In the genomic region with DNA sequence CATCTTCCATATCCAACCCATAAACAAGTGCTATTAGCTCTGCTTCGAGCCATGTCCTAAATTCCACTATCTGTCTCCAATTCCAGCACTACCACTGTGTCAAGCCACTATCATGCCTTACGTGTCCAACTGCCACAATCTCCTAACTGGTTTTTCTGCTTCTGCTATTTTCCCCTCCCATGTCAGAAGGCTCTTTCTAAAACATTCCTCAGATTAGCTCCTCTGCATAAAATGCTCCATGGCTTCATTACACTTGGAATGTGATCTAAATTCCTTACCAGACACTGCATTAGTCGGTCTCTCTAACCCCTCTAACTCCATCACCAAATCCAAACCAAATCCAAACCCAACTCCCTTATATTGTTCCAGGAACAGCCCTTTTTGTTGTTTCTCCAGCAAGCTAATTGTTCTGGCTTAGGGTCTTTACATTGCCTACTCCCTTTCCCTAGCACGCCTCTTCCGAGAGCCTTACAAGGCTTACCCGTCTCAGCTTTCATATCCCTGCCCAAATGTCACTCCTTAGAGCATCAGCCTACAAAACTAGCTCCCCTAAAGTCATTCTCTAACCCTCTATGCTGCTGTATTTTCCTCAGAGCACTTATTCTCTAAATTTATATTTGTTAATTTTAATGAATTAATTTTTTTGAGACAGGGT, we compare ENCODE assay signal across 14 cellular contexts.
DNase-seq lines count a peak whose midpoint lies in the region; ATAC-seq and TF ChIP-seq lines count a peak whose summit lies in the region.
"Had no signal": no experiment of that assay in that cellular context is flagged by ENCODE, and none has a peak within 500 bp of the region (broad histone marks: within the 10 kb centered on the region; RNA-seq: fewer than 3 reads in every experiment).

No MANE protein-coding gene starts in this region.

- TF ChIP-seq POLR2A in erythroblast (IDR thresholded peaks at IDR 0.05; ENCODE audit: low read length), result no peak

- TF ChIP-seq CTCF in retinal pigment epithelial cell (conservative IDR thresholded peaks at IDR 0.05; ENCODE audit: low read depth, low read length), result no peak

- no peak for ATAC-seq in HG03108 (IDR thresholded peaks at IDR 0.05; ENCODE audit: unreplicated experiment)
- ATAC-seq: GM12878, HCT116 had no signal

- no peak overlapping the region for H3K4me3 ChIP-seq in retinal pigment epithelial cell (ENCODE audit: low read length)
- H3K4me3 ChIP-seq: BLaER1 treated with 17β-estradiol and CSF1 and Interleukin-3, amounts not matched to agents 10 nM and 100 nM; GM12878 had no signal

- peak; percentile 56 for DNase-seq in ELF-1 (ENCODE audit: low read depth, low spot score)
- peak; percentile 46 for DNase-seq in astrocyte of the hippocampus (ENCODE audit: low read depth, low spot score)
- DNase-seq in islet precursor cell, result peak; percentile 61
- peak; percentile 11 for DNase-seq in retinal pigment epithelial cell (ENCODE audit: low read depth)
- no peak for DNase-seq in erythroblast (lab: John Stamatoyannopoulos, UW)
- DNase-seq in stimulated activated CD8-positive, alpha-beta memory T cell treated with anti-CD3 and anti-CD28 coated beads, Interleukin-4, amount 100 ng/mL, for 48 hours, result no peak
- DNase-seq: 8988T; Calu3; CD4-positive, CD25-positive, alpha-beta regulatory T cell; DMS 273 treated with DMSO at 0.1 percent for 48 hours had no signal

Comparison
In these comparisons a context has a peak if more than half of its experiments do, and no peak if none do; other contexts are left out.
1. DNase-seq: peak in ELF-1 (single experiment), astrocyte of the hippocampus (single experiment), islet precursor cell (single experiment) and retinal pigment epithelial cell (single experiment); none in erythroblast (0 of 2) and stimulated activated CD8-positive, alpha-beta memory T cell treated with anti-CD3 and anti-CD28 coated beads, Interleukin-4, amount 100 ng/mL, for 48 hours (single experiment).